Comparison of ENCODE assay signal across 27 cellular contexts in genomic region chr13:33868343-33868994, GRCh38.
"Had no signal": no experiment of that assay in that cellular context is flagged by ENCODE, and none has a peak within 500 bp of the region (broad histone marks: within the 10 kb centered on the region; RNA-seq: fewer than 3 reads in every experiment).

No MANE protein-coding gene starts in this region.

- H3K27me3 Mint-ChIP-seq: activated CD4-positive, alpha-beta memory T cell treated with anti-CD3 and anti-CD28 coated beads for 36 hours; activated CD4-positive, alpha-beta T cell treated with anti-CD3 and anti-CD28 coated beads, Interleukin-2, amount 10 ng/mL, durations not matched to agents 24 days and 14 days; activated naive CD4-positive, alpha-beta T cell treated with anti-CD3 and anti-CD28 coated beads, Interleukin-2, amount 10 ng/mL, durations not matched to agents 7 days and 5 days; activated naive CD8-positive, alpha-beta T cell treated with anti-CD3 and anti-CD28 coated beads, Interleukin-2, amount 10 ng/mL, durations not matched to agents 7 days and 5 days; naive B cell; T-helper 17 cell had no signal

- DNase-seq: activated CD4-positive, alpha-beta memory T cell treated with anti-CD3 and anti-CD28 coated beads for 36 hours; activated CD4-positive, alpha-beta T cell treated with anti-CD3 and anti-CD28 coated beads, Interleukin-2, amount 10 ng/mL, durations not matched to agents 24 days and 14 days; activated CD8-positive, alpha-beta memory T cell treated with anti-CD3 and anti-CD28 coated beads, Interleukin-2, amount 50 U/mL, for 4 hours; activated gamma-delta T cell; activated naive CD4-positive, alpha-beta T cell treated with anti-CD3 and anti-CD28 coated beads, Interleukin-2, amount 10 ng/mL, durations not matched to agents 7 days and 5 days; activated naive CD8-positive, alpha-beta T cell treated with anti-CD3 and anti-CD28 coated beads, Interleukin-2, amount 10 ng/mL, durations not matched to agents 7 days and 5 days; activated T-cell treated with anti-CD3 and anti-CD28 coated beads, Interleukin-2, amount 50 U/mL, for 1 hour; amniotic stem cell; brain microvascular endothelial cell; central memory CD4-positive, alpha-beta T cell; head of caudate nucleus; hypothalamus; naive B cell; nucleus accumbens; pancreas; stimulated activated CD4-positive, alpha-beta T cell treated with anti-CD3 and anti-CD28 coated beads, Interleukin-15, amount 100 ng/mL, for 24 hours; stimulated activated naive CD4-positive, alpha-beta T cell treated with Interleukin-2 at 50 U/mL for 16 hours; SW 1271; T-helper 17 cell; T1000; WERI-Rb-1 had no signal

- H3K36me3 ChIP-seq: brain microvascular endothelial cell, gastroesophageal sphincter, pancreas, prostate gland, right atrium auricular region, tibial nerve, WERI-Rb-1 had no signal

- H3K4me3 Mint-ChIP-seq: activated CD4-positive, alpha-beta memory T cell treated with anti-CD3 and anti-CD28 coated beads for 36 hours; activated CD4-positive, alpha-beta T cell treated with anti-CD3 and anti-CD28 coated beads, Interleukin-2, amount 10 ng/mL, durations not matched to agents 24 days and 14 days; activated naive CD4-positive, alpha-beta T cell treated with anti-CD3 and anti-CD28 coated beads, Interleukin-2, amount 10 ng/mL, durations not matched to agents 7 days and 5 days; activated naive CD8-positive, alpha-beta T cell treated with anti-CD3 and anti-CD28 coated beads, Interleukin-2, amount 10 ng/mL, durations not matched to agents 7 days and 5 days; activated T-helper 1 cell treated with anti-CD3 and anti-CD28 coated beads, Interleukin-12 subunit alpha, Interleukin-12 subunit beta, Interleukin-2, Interleukin-4 antibody, amounts not matched to agents 30 ng/mL and 10 ng/mL and 1 ng/mL, durations not matched to agents 14 hours and 24 hours and 36 hours; naive B cell; T-helper 17 cell had no signal

- H3K27me3 ChIP-seq: brain microvascular endothelial cell, gastroesophageal sphincter, pancreas, right atrium auricular region, tibial nerve had no signal

- H3K27ac ChIP-seq: brain microvascular endothelial cell, gastroesophageal sphincter, pancreas, prostate gland, right atrium auricular region, tibial nerve, WERI-Rb-1 had no signal

- H3K27ac Mint-ChIP-seq: activated CD4-positive, alpha-beta memory T cell treated with anti-CD3 and anti-CD28 coated beads for 36 hours; activated CD4-positive, alpha-beta T cell treated with anti-CD3 and anti-CD28 coated beads, Interleukin-2, amount 10 ng/mL, durations not matched to agents 24 days and 14 days; activated naive CD4-positive, alpha-beta T cell treated with anti-CD3 and anti-CD28 coated beads, Interleukin-2, amount 10 ng/mL, durations not matched to agents 7 days and 5 days; activated naive CD8-positive, alpha-beta T cell treated with anti-CD3 and anti-CD28 coated beads, Interleukin-2, amount 10 ng/mL, durations not matched to agents 7 days and 5 days; activated T-helper 1 cell treated with anti-CD3 and anti-CD28 coated beads, Interleukin-12 subunit alpha, Interleukin-12 subunit beta, Interleukin-2, Interleukin-4 antibody, amounts not matched to agents 30 ng/mL and 10 ng/mL and 1 ng/mL, durations not matched to agents 14 hours and 24 hours and 36 hours; naive B cell; T-helper 17 cell had no signal

- H3K4me1 Mint-ChIP-seq: activated CD4-positive, alpha-beta T cell treated with anti-CD3 and anti-CD28 coated beads, Interleukin-2, amount 10 ng/mL, durations not matched to agents 24 days and 14 days; activated naive CD4-positive, alpha-beta T cell treated with anti-CD3 and anti-CD28 coated beads, Interleukin-2, amount 10 ng/mL, durations not matched to agents 7 days and 5 days; activated naive CD8-positive, alpha-beta T cell treated with anti-CD3 and anti-CD28 coated beads, Interleukin-2, amount 10 ng/mL, durations not matched to agents 7 days and 5 days; T-helper 17 cell had no signal

- H3K4me1 ChIP-seq: gastroesophageal sphincter, prostate gland, right atrium auricular region, tibial nerve had no signal

- H3K9me3 ChIP-seq: gastroesophageal sphincter, pancreas, prostate gland, right atrium auricular region, tibial nerve had no signal

- H3K4me3 ChIP-seq: gastroesophageal sphincter, lung, pancreas, prostate gland, right atrium auricular region, tibial nerve had no signal

- H3K9me3 Mint-ChIP-seq: activated CD4-positive, alpha-beta memory T cell treated with anti-CD3 and anti-CD28 coated beads for 36 hours; activated naive CD4-positive, alpha-beta T cell treated with anti-CD3 and anti-CD28 coated beads, Interleukin-2, amount 10 ng/mL, durations not matched to agents 7 days and 5 days; activated T-helper 1 cell treated with anti-CD3 and anti-CD28 coated beads, Interleukin-12 subunit alpha, Interleukin-12 subunit beta, Interleukin-2, Interleukin-4 antibody, amounts not matched to agents 30 ng/mL and 10 ng/mL and 1 ng/mL, durations not matched to agents 14 hours and 24 hours and 36 hours had no signal
